22 cellular contexts compared by ENCODE assay signal in the genomic region with DNA sequence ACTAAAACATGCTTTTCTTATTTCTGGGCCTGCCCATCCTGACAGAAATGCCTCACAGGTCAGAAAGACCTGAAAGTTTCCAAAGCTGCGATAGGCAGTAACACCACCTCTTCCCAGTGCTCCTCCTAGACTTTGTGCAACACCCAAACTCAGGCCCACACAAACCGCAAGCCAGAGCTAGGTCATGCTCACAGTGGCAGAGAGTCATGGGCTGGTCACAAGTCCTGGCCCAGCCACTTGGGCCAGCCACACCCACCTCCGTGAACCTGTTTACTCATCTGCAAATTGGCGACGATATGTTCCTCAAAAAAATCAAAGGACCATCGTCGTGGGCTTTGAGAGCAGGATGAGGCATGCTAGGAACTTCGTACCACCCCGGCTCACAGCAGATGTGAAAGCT. TPM values are rescaled to one million over a fixed set of nuclear protein-coding genes. Genes with fewer than 3 reads are reported as not detected.
DNase-seq lines count a peak whose midpoint lies in the region; ATAC-seq, FAIRE-seq and TF ChIP-seq lines count a peak whose summit lies in the region.
"Had no signal": no experiment of that assay in that cellular context is flagged by ENCODE, and none has a peak within 500 bp of the region (broad histone marks: within the 10 kb centered on the region; RNA-seq: fewer than 3 reads in every experiment).

No MANE protein-coding gene starts in this region.

- H3K79me2 ChIP-seq in mammary epithelial cell (ENCODE audit: insufficient read depth, low read length): peaks cover 11% of the 10 kb centered on the region

- no peak overlapping the region for H3K4me2 ChIP-seq in mammary epithelial cell (ENCODE audit: insufficient read depth, low read depth, low read length)

- in situ Hi-C loops in mammary epithelial cell (cut with MboI; ENCODE audit: low sequenced_read_pairs in 2 of 2): no loop called here

- intact Hi-C loops in mammary epithelial cell (cut with micrococcal nuclease) (no loop called here), upper lobe of right lung (cut with DNase I) (no loop called here), kidney (cut with DNase I) (no loop called here)

- CTCF ChIA-PET in mammary epithelial cell (lab: Charles Lee; ENCODE audit: low non-redundant PET): no interaction called here

- DNase-seq in RCC 7860 (ENCODE audit: low spot score) (peak; percentile 58), mammary epithelial cell (peak; percentile 73), lung (ENCODE audit: low spot score) (peak; percentile 56), upper lobe of right lung (peak; percentile 88), kidney (no peak), dedifferentiated amniotic fluid mesenchymal stem cell (ENCODE audit: extremely low spot score) (no peak)
- DNase-seq: activated CD4-positive, alpha-beta T cell treated with anti-CD3 and anti-CD28 coated beads for 48 hours; activated naive CD4-positive, alpha-beta T cell treated with anti-CD3 and anti-CD28 coated beads, Interleukin-2, amount 50 U/mL, for 16 hours; activated T-cell treated with anti-CD3 and anti-CD28 coated beads, Interleukin-2, amount 50 U/mL, for 48 hours; CD4-positive, CD25-positive, alpha-beta regulatory T cell; DMS 273 treated with DMSO at 0.1 percent for 48 hours; hippocampal formation; NCI-H1417; NCI-H2081; NCI-H226; NCI-H748 treated with DMSO at 0.1 percent for 48 hours; stimulated activated CD8-positive, alpha-beta memory T cell treated with anti-CD3 and anti-CD28 coated beads, Interleukin-4, amount 100 ng/mL, for 48 hours; uterus had no signal

- TF ChIP-seq CTCF in mammary epithelial cell (conservative IDR thresholded peaks at IDR 0.05 in 1 of 2, IDR thresholded peaks at IDR 0.05 in 1 of 2; ENCODE audit: extremely low read depth in 1 of 2, insufficient read depth in 1 of 2, low read depth in 1 of 2, low read length in 2 of 2) (no peak), lung (IDR thresholded peaks at IDR 0.05; ENCODE audit: control extremely low read depth, extremely low read depth) (no peak), upper lobe of right lung (IDR thresholded peaks at IDR 0.05) (no peak), kidney (IDR thresholded peaks at IDR 0.05; ENCODE audit: borderline replicate concordance, extremely low read depth, insufficient read depth) (no peak)

- WGBS in mammary epithelial cell (ENCODE audit: low coverage, missing lambda C conversion rate): 85% methylated on average over 9 of the region's 9 CpGs
- 64 to 86% methylated on average over 9 of the region's 9 CpGs for WGBS in lung, 2 donors

- FAIRE-seq in RCC 7860 (lab: Jason Lieb, UNC) (peak; percentile 20), kidney (lab: Jason Lieb, UNC) (no peak)
- FAIRE-seq: frontal cortex had no signal

- H4K20me1 ChIP-seq in mammary epithelial cell (ENCODE audit: insufficient read depth, low read length): no peaks in the 10 kb centered on the region

- dilution Hi-C loops in mammary epithelial cell (cut with HindIII; ENCODE audit: low sequenced_read_pairs): loop anchor here (5.0 to 10.0 kb wide), 3 partner anchors 64 to 473 kb away; no protein-coding TSS in a partner anchor

- H3K9ac ChIP-seq in mammary epithelial cell (ENCODE audit: insufficient read depth, low read length) (no peak overlapping the region), kidney (ENCODE audit: low read length in 2 of 2) (no peak overlapping the region)

- H3K4me3 ChIP-seq in mammary epithelial cell (replicated peaks in 1 of 3; ENCODE audit: insufficient read depth in 1 of 3, low read depth in 2 of 3, low read length in 3 of 3) (no peak overlapping the region), lung (no peak overlapping the region), upper lobe of right lung (no peak overlapping the region), kidney (ENCODE audit: low read length in 2 of 2) (no peak overlapping the region)
- H3K4me3 ChIP-seq: uterus had no signal

- H3K27ac ChIP-seq in mammary epithelial cell (ENCODE audit: insufficient read depth, low read depth, low read length): no peak overlapping the region
- peak overlapping the region in 1 of 2 donors; percentile 27 for H3K27ac ChIP-seq in lung (ENCODE audit: low read depth in 1 of 2, low read length in 1 of 2)
- H3K27ac ChIP-seq in upper lobe of right lung: no peak overlapping the region
- H3K27ac ChIP-seq in kidney (ENCODE audit: low read depth in 2 of 2, low read length in 2 of 2): peak overlapping the region in 1 of 2 donors; percentile 44
- H3K27ac ChIP-seq: uterus, VCaP had no signal

- H3K36me3 ChIP-seq in mammary epithelial cell (ENCODE audit: insufficient read depth, low read length): peaks cover 9% of the 10 kb centered on the region
- H3K36me3 ChIP-seq in lung (ENCODE audit: control insufficient read depth in 2 of 2, insufficient read depth in 2 of 2, low read length in 2 of 2): peaks cover 0 to 29% of the 10 kb centered on the region in 2 donors
- H3K36me3 ChIP-seq in upper lobe of right lung: peaks cover 19% of the 10 kb centered on the region
- peaks cover 3 to 18% of the 10 kb centered on the region in 2 donors for H3K36me3 ChIP-seq in kidney (ENCODE audit: control insufficient read depth in 1 of 2, insufficient read depth in 2 of 2, low read length in 2 of 2)
- H3K36me3 ChIP-seq: uterus had no signal

- ATAC-seq in lung (ENCODE audit: insufficient read depth, low FRiP score): peak; percentile 30
- ATAC-seq in upper lobe of right lung: peak; percentile 82
- ATAC-seq in HG03571 (IDR thresholded peaks at IDR 0.05; ENCODE audit: unreplicated experiment): no peak
- ATAC-seq: SK-N-SH treated with all-trans-retinoic acid at 6 μM for 48 hours had no signal

- H3K9me3 ChIP-seq in mammary epithelial cell (replicated peaks; ENCODE audit: insufficient read depth, low read length) (no peaks in the 10 kb centered on the region), lung (ENCODE audit: control insufficient read depth in 2 of 2, insufficient read depth in 1 of 2, low read length in 1 of 2) (no peaks in the 10 kb centered on the region), upper lobe of right lung (no peaks in the 10 kb centered on the region), kidney (ENCODE audit: control insufficient read depth in 1 of 2, low read length in 2 of 2) (no peaks in the 10 kb centered on the region)
- H3K9me3 ChIP-seq: uterus had no signal

- no peaks in the 10 kb centered on the region for H3K27me3 ChIP-seq in mammary epithelial cell (ENCODE audit: insufficient read depth, low read length)
- H3K27me3 ChIP-seq in lung (ENCODE audit: control insufficient read depth, insufficient read depth): no peaks in the 10 kb centered on the region
- H3K27me3 ChIP-seq in upper lobe of right lung: no peaks in the 10 kb centered on the region
- H3K27me3 ChIP-seq: uterus had no signal

- H2AFZ ChIP-seq in mammary epithelial cell (ENCODE audit: low read depth, low read length): no peak overlapping the region

- peaks cover 53% of the 10 kb centered on the region for H3K4me1 ChIP-seq in mammary epithelial cell (ENCODE audit: insufficient read depth, low read length)
- peaks cover 8 to 25% of the 10 kb centered on the region in 2 donors for H3K4me1 ChIP-seq in lung (ENCODE audit: control insufficient read depth in 2 of 2, insufficient read depth in 2 of 2, low read length in 2 of 2)
- H3K4me1 ChIP-seq in upper lobe of right lung: peaks cover 34% of the 10 kb centered on the region
- H3K4me1 ChIP-seq in kidney (ENCODE audit: control insufficient read depth in 1 of 2, insufficient read depth in 1 of 2, low read depth in 1 of 2, low read length in 2 of 2): peaks cover 18 to 23% of the 10 kb centered on the region in 2 donors

- BruUV-seq in mammary epithelial cell (replicated peaks; lab: Mats Ljungman, UMichigan): no TSS peak

RNA-seq across cellular contexts. Expression of a gene that starts 44.1 kb away (rescaled TPM):
- total RNA-seq in mammary epithelial cell (10 to 100 TPM; 30.0 to 78.0 TPM), lung (10 to 100 TPM; 25.2 to 30.1 TPM), upper lobe of right lung (24.5 TPM), kidney (25.5 TPM)
- polyA plus RNA-seq in mammary epithelial cell (25.0 TPM), lung (1 to 10 TPM; 6.2 to 9.3 TPM), kidney (ENCODE audit: insufficient read depth, low read depth, low replicate concordance) (10.7 TPM)
- polyA minus RNA-seq in mammary epithelial cell: 25.6 TPM

Comparison
In these comparisons a context has a peak if more than half of its experiments do, and no peak if none do; other contexts are left out.
1. DNase-seq: peak in RCC 7860 (single experiment), mammary epithelial cell (single experiment), lung (single experiment) and upper lobe of right lung (single experiment); none in kidney (single experiment) and dedifferentiated amniotic fluid mesenchymal stem cell (single experiment).